Comparison of ENCODE assay signal across 1 cellular context in genomic region chr19:1094978-1095701, GRCh38.
TF ChIP-seq lines count a peak whose summit lies in the region.

POLR2E (minus strand) TSS chr19:1095375; CDS start chr19:1095315, 60 bp downstream.

TF ChIP-seq in K562, 482 proteins besides CTCF, POLR2A, EP300 and RAD21 (continued from another document):
- TF ChIP-seq ETS2 (tag; IDR thresholded peaks at IDR 0.05; ENCODE audit: borderline replicate concordance, poor library complexity, severe bottlenecking) (no peak), PHF20 (IDR thresholded peaks at IDR 0.05; ENCODE audit: partially characterized antibody) (peak; percentile 76), ZFP36 (IDR thresholded peaks at IDR 0.05; ENCODE audit: low read depth, low read length, partially characterized antibody) (peak; percentile 8), NFIC (IDR thresholded peaks at IDR 0.05) (no peak; the same call in 1 of the 2 replicates), NFE2 (IDR thresholded peaks at IDR 0.05; ENCODE audit: low read depth) (peak; percentile 97), RBM22 (IDR thresholded peaks at IDR 0.05; ENCODE audit: low read depth, low read length, poor library complexity, severe bottlenecking) (peak; percentile 45), RB1 (IDR thresholded peaks at IDR 0.05; ENCODE audit: low read depth) (peak; percentile 65), CXXC5 (CRISPR knock-in tag; IDR thresholded peaks at IDR 0.05) (peak; percentile 84), ZNF57 (CRISPR knock-in tag; IDR thresholded peaks at IDR 0.05) (no peak), CBFB (CRISPR knock-in tag; IDR thresholded peaks at IDR 0.05) (no peak), SIN3B (IDR thresholded peaks at IDR 0.05; ENCODE audit: low read depth) (0 out of 2 replicates have a peak, but pooled peaks have one; percentile 18), CREM (IDR thresholded peaks at IDR 0.05; ENCODE audit: low read depth) (peak; percentile 92), DMBX1 (CRISPR knock-in tag; IDR thresholded peaks at IDR 0.05; ENCODE audit: borderline replicate concordance) (no peak), NCOA2 (IDR thresholded peaks at IDR 0.05; ENCODE audit: partially characterized antibody in 2 of 2) (peak in 1 of 2 experiments; percentile 98), GMEB1 (CRISPR knock-in tag; IDR thresholded peaks at IDR 0.05) (peak; percentile 50; the same call in 1 of the 2 replicates), ADNP (tag; IDR thresholded peaks at IDR 0.05) (no peak), ZNF134 (CRISPR knock-in tag; conservative IDR thresholded peaks at IDR 0.05) (no peak), ZNF175 (CRISPR knock-in tag; IDR thresholded peaks at IDR 0.05; ENCODE audit: low read depth) (0 out of 2 replicates have a peak, but pooled peaks have one; percentile 36), EP400 (IDR thresholded peaks at IDR 0.05) (peak; percentile 62; the same call in 1 of the 2 replicates), SREBF1 (IDR thresholded peaks at IDR 0.05; ENCODE audit: borderline replicate concordance, low read depth, low read length) (peak; percentile 78; the same call in 1 of the 2 replicates), ATF7 (IDR thresholded peaks at IDR 0.05) (peak; percentile 77), CHD2 (IDR thresholded peaks at IDR 0.05; ENCODE audit: low read depth, low read length) (peak; percentile 98), MAFF (IDR thresholded peaks at IDR 0.05; ENCODE audit: low read length) (peak; percentile 49; the same call in 1 of the 2 replicates), L3MBTL2 (IDR thresholded peaks at IDR 0.05) (peak; percentile 48; the same call in 1 of the 2 replicates), EGR1 (conservative IDR thresholded peaks at IDR 0.05) (peak; percentile 75), ZNF174 (CRISPR knock-in tag; IDR thresholded peaks at IDR 0.05) (no peak), RNF2 (IDR thresholded peaks at IDR 0.05) (peak; percentile 49; the same call in 1 of the 2 replicates), RBBP5 (IDR thresholded peaks at IDR 0.05; ENCODE audit: borderline replicate concordance, insufficient read depth, low read length, poor library complexity, severe bottlenecking) (peak; percentile 85), JUND (IDR thresholded peaks at IDR 0.05; ENCODE audit: borderline replicate concordance, low read depth, low read length) (peak; percentile 77), JUND (tag; IDR thresholded peaks at IDR 0.05; ENCODE audit: borderline replicate concordance, low read depth, low read length) (no peak; the same call in 2 of the 3 replicates), ZBTB7A (IDR thresholded peaks at IDR 0.05; ENCODE audit: borderline replicate concordance, control insufficient read depth, low read depth, low read length) (peak; percentile 56; the same call in 1 of the 2 replicates), MNT (conservative IDR thresholded peaks at IDR 0.05) (peak in 1 of 2 experiments; percentile 65; a peak in 3 of 4 replicates), ZNF282 (CRISPR knock-in tag; IDR thresholded peaks at IDR 0.05) (0 out of 2 replicates have a peak, but pooled peaks have one; percentile 21), PTRF (tag; IDR thresholded peaks at IDR 0.05) (no peak), NR2C2 (CRISPR knock-in tag; IDR thresholded peaks at IDR 0.05) (0 out of 2 replicates have a peak, but pooled peaks have one; percentile 31), NR2C2 (tag; IDR thresholded peaks at IDR 0.05) (peak; percentile 71), NR3C1 (CRISPR knock-in tag; IDR thresholded peaks at IDR 0.05) (no peak), POLR2AphosphoS5 (IDR thresholded peaks at IDR 0.05; ENCODE audit: control insufficient read depth, insufficient read depth, low read depth, low read length) (peak; percentile 79), TEAD4 (IDR thresholded peaks at IDR 0.05; ENCODE audit: low read length) (no peak), TEAD4 (CRISPR knock-in tag; IDR thresholded peaks at IDR 0.05; ENCODE audit: borderline replicate concordance) (no peak), GATA2 (CRISPR knock-in tag; IDR thresholded peaks at IDR 0.05) (no peak), PML (IDR thresholded peaks at IDR 0.05; ENCODE audit: low read length) (peak; percentile 37; the same call in 1 of the 2 replicates), HCFC1 (IDR thresholded peaks at IDR 0.05; ENCODE audit: low read depth, low read length) (peak; percentile 98), DIDO1 (tag; IDR thresholded peaks at IDR 0.05; ENCODE audit: low read depth) (no peak; the same call in 1 of the 2 replicates), RBFOX2 (IDR thresholded peaks at IDR 0.05; ENCODE audit: low read depth, low read length) (peak; percentile 83), OTX1 (CRISPR knock-in tag; IDR thresholded peaks at IDR 0.05) (0 out of 2 replicates have a peak, but pooled peaks have one; percentile 15), PCBP2 (IDR thresholded peaks at IDR 0.05; ENCODE audit: low read depth, low read length, poor library complexity, severe bottlenecking) (no peak), CREB1 (IDR thresholded peaks at IDR 0.05) (peak; percentile 72), CREB1 (CRISPR knock-in tag; IDR thresholded peaks at IDR 0.05) (peak; percentile 76), MYC (IDR thresholded peaks at IDR 0.05; ENCODE audit: low read depth, low read length) (peak; percentile 54), MYC (CRISPR knock-in tag; IDR thresholded peaks at IDR 0.05; ENCODE audit: borderline replicate concordance, low read depth) (no peak)
- TF ChIP-seq, protein P1, sequence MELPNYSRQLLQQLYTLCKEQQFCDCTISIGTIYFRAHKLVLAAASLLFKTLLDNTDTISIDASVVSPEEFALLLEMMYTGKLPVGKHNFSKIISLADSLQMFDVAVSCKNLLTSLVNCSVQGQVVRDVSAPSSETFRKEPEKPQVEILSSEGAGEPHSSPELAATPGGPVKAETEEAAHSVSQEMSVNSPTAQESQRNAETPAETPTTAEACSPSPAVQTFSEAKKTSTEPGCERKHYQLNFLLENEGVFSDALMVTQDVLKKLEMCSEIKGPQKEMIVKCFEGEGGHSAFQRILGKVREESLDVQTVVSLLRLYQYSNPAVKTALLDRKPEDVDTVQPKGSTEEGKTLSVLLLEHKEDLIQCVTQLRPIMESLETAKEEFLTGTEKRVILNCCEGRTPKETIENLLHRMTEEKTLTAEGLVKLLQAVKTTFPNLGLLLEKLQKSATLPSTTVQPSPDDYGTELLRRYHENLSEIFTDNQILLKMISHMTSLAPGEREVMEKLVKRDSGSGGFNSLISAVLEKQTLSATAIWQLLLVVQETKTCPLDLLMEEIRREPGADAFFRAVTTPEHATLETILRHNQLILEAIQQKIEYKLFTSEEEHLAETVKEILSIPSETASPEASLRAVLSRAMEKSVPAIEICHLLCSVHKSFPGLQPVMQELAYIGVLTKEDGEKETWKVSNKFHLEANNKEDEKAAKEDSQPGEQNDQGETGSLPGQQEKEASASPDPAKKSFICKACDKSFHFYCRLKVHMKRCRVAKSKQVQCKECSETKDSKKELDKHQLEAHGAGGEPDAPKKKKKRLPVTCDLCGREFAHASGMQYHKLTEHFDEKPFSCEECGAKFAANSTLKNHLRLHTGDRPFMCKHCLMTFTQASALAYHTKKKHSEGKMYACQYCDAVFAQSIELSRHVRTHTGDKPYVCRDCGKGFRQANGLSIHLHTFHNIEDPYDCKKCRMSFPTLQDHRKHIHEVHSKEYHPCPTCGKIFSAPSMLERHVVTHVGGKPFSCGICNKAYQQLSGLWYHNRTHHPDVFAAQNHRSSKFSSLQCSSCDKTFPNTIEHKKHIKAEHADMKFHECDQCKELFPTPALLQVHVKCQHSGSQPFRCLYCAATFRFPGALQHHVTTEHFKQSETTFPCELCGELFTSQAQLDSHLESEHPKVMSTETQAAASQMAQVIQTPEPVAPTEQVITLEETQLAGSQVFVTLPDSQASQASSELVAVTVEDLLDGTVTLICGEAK (IDR thresholded peaks at IDR 0.05): 0 out of 2 replicates have a peak, but pooled peaks have one; percentile 35
- TF ChIP-seq, protein P1 (CRISPR knock-in tag; IDR thresholded peaks at IDR 0.05): no peak
- TF ChIP-seq, protein P2, sequence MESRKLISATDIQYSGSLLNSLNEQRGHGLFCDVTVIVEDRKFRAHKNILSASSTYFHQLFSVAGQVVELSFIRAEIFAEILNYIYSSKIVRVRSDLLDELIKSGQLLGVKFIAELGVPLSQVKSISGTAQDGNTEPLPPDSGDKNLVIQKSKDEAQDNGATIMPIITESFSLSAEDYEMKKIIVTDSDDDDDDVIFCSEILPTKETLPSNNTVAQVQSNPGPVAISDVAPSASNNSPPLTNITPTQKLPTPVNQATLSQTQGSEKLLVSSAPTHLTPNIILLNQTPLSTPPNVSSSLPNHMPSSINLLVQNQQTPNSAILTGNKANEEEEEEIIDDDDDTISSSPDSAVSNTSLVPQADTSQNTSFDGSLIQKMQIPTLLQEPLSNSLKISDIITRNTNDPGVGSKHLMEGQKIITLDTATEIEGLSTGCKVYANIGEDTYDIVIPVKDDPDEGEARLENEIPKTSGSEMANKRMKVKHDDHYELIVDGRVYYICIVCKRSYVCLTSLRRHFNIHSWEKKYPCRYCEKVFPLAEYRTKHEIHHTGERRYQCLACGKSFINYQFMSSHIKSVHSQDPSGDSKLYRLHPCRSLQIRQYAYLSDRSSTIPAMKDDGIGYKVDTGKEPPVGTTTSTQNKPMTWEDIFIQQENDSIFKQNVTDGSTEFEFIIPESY (CRISPR knock-in tag; IDR thresholded peaks at IDR 0.05): peak; percentile 51; the same call in 1 of the 2 replicates
- TF ChIP-seq, protein P3, sequence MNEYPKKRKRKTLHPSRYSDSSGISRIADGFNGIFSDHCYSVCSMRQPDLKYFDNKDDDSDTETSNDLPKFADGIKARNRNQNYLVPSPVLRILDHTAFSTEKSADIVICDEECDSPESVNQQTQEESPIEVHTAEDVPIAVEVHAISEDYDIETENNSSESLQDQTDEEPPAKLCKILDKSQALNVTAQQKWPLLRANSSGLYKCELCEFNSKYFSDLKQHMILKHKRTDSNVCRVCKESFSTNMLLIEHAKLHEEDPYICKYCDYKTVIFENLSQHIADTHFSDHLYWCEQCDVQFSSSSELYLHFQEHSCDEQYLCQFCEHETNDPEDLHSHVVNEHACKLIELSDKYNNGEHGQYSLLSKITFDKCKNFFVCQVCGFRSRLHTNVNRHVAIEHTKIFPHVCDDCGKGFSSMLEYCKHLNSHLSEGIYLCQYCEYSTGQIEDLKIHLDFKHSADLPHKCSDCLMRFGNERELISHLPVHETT (CRISPR knock-in tag; conservative IDR thresholded peaks at IDR 0.05 in 1 of 2, IDR thresholded peaks at IDR 0.05 in 1 of 2): 0 out of 4 replicates have a peak, but pooled peaks of 1 of the 2 experiments have one; percentile 49
